Comparison of ENCODE assay signal across 19 cellular contexts in genomic region chr4:168731006-168731636, GRCh38.
DNase-seq lines count a peak whose midpoint lies in the region; ATAC-seq and TF ChIP-seq lines count a peak whose summit lies in the region.
"Had no signal": no experiment of that assay in that cellular context is flagged by ENCODE, and none has a peak within 500 bp of the region (broad histone marks: within the 10 kb centered on the region; RNA-seq: fewer than 3 reads in every experiment).

No MANE protein-coding gene starts in this region.

- H3K4me3 ChIP-seq in adipocyte (ENCODE audit: low read length) (no peak overlapping the region), fibroblast of pulmonary artery (replicated peaks; ENCODE audit: low read depth, low read length) (no peak overlapping the region), psoas muscle (no peak overlapping the region)
- H3K4me3 ChIP-seq: left lung had no signal

- DNase-seq in EL: peak; percentile 37
- DNase-seq in adipocyte (ENCODE audit: low read depth): peak; percentile 78
- DNase-seq in fibroblast of pulmonary artery (ENCODE audit: low read depth): peak; percentile 58
- DNase-seq in psoas muscle: no peak
- no peak for DNase-seq in left colon
- no peak for DNase-seq in iPS-NIHi11 (ENCODE audit: low spot score)
- DNase-seq in GM10248 (ENCODE audit: extremely low spot score): no peak
- DNase-seq: activated CD4-positive, CD25-positive, alpha-beta regulatory T cell treated with anti-CD3 and anti-CD28 coated beads, Interleukin-2, amount 50 U/mL, for 72 hours; activated CD8-positive, alpha-beta memory T cell treated with anti-CD3 and anti-CD28 coated beads for 24 hours; activated naive CD8-positive, alpha-beta T cell treated with anti-CD3 and anti-CD28 coated beads for 36 hours; effector CD4-positive, alpha-beta T cell; left lung; NCI-H1105 treated with DMSO at 0.1 percent for 48 hours; occipital lobe; SIG-M5; stimulated activated CD4-positive, alpha-beta T cell treated with anti-CD3 and anti-CD28 coated beads, Interleukin-2, amount 100 ng/mL, for 48 hours had no signal

- H3K36me3 ChIP-seq in adipocyte (ENCODE audit: control insufficient read depth, insufficient read depth, low read length, severe bottlenecking) (peaks cover under 1% of the 10 kb centered on the region), psoas muscle (ENCODE audit: insufficient read depth in 1 of 2, low read depth in 1 of 2) (no peaks in the 10 kb centered on the region)
- H3K36me3 ChIP-seq: left lung had no signal

- H3K4me1 ChIP-seq in adipocyte (ENCODE audit: control insufficient read depth, insufficient read depth, low read length) (no peaks in the 10 kb centered on the region), psoas muscle (peaks cover 27% of the 10 kb centered on the region)

- ATAC-seq in psoas muscle: peak in 3 of 4 donors; percentile 19 to 69 (median 62)
- ATAC-seq in left colon: no peak
- no peak for ATAC-seq in HG02588 (IDR thresholded peaks at IDR 0.05; ENCODE audit: unreplicated experiment)
- ATAC-seq: HCT116, left lung had no signal

- CTCF ChIA-PET in GM10248 (lab: Yijun Ruan, JAX): interaction anchor here (1.8 kb wide), 1 partner anchor 10 kb away, joined by 3 read pairs; no protein-coding TSS in a partner anchor

- H3K9ac ChIP-seq in adipocyte (ENCODE audit: low read length): no peak overlapping the region
- H3K9ac ChIP-seq: KMS-11 had no signal

- TF ChIP-seq CTCF in fibroblast of pulmonary artery (IDR thresholded peaks at IDR 0.05; ENCODE audit: low read length, missing control alignments) (no peak), psoas muscle (IDR thresholded peaks at IDR 0.05) (no peak), GM10248 (IDR thresholded peaks at IDR 0.05; ENCODE audit: control extremely low read depth, extremely low read depth, low read depth, missing control alignments) (no peak)

- no peak overlapping the region for H3K27ac ChIP-seq in psoas muscle
- H3K27ac ChIP-seq: KMS-11, left lung had no signal

- intact Hi-C loops in psoas muscle (cut with DNase I): no loop called here
- intact Hi-C loops in left colon (cut with DNase I, micrococcal nuclease): no loop called here

- POLR2A ChIA-PET in GM10248 (lab: Yijun Ruan, JAX): no interaction called here

- peaks cover 4% of the 10 kb centered on the region for H3K9me3 ChIP-seq in adipocyte (ENCODE audit: control insufficient read depth, low read length)
- no peaks in the 10 kb centered on the region for H3K9me3 ChIP-seq in psoas muscle

- 69 to 81% (median 72%) methylated on average over 6 of the region's 6 CpGs for WGBS in psoas muscle, 3 donors

- no peaks in the 10 kb centered on the region for H3K27me3 ChIP-seq in adipocyte (replicated peaks; ENCODE audit: control insufficient read depth, insufficient read depth, low read length)
- no peaks in the 10 kb centered on the region for H3K27me3 ChIP-seq in psoas muscle (ENCODE audit: insufficient read depth in 3 of 3, low read length in 2 of 3)
- H3K27me3 ChIP-seq: left lung had no signal

Comparison
In these comparisons a context has a peak if more than half of its experiments do, and no peak if none do; other contexts are left out.
1. DNase-seq: peak in EL (single experiment), adipocyte (single experiment) and fibroblast of pulmonary artery (single experiment); none in psoas muscle (0 of 2), left colon (0 of 2), iPS-NIHi11 (single experiment) and GM10248 (single experiment).
2. ATAC-seq: peak in psoas muscle (3 of 4); none in left colon (single experiment) and HG02588 (single experiment).